ENCODE assay signal across 23 cellular contexts in the genomic region with DNA sequence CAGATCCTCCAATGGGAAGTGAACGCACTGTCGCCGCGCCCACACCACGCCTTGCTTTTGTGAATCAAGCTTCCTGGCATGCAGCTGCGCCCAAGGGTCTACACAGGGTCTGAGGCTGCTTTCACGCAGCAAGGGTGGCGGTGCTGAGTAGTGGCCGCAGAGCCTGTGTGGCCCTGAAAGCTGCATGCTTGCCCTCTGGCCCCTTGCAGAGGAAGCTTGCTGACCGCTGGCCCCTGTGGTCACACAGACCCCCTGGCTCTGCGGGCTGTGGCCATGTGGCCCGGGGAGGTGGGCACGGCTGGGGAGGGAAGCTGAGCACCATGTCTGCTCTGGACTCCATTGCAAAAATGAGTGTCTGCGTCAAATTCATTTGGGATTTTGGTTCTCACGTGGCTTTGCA. TPM values are rescaled to one million over a fixed set of nuclear protein-coding genes. Genes with fewer than 3 reads are reported as not detected.
"Had no signal": no experiment of that assay in that cellular context is flagged by ENCODE, and none has a peak within 500 bp of the region (broad histone marks: within the 10 kb centered on the region; RNA-seq: fewer than 3 reads in every experiment).

No MANE protein-coding gene starts in this region.

- H3K4me1 ChIP-seq: suprapubic skin, thyroid gland had no signal

- H3K27ac ChIP-seq: epithelial cell of prostate, esophagus muscularis mucosa, suprapubic skin, thyroid gland had no signal

- H3K9me3 ChIP-seq: esophagus muscularis mucosa, gastrocnemius medialis, suprapubic skin, thyroid gland had no signal

- H3K4me3 ChIP-seq: esophagus muscularis mucosa, gastrocnemius medialis, smooth muscle cell, suprapubic skin, thyroid gland had no signal

- H3K4me1 Mint-ChIP-seq: immature natural killer cell; stimulated activated effector memory CD8-positive, alpha-beta T cell treated with anti-CD3 and anti-CD28 coated beads, Interleukin-12 subunit alpha, Interleukin-12 subunit beta, amount 100 ng/mL, for 72 hours had no signal

- H3K36me3 Mint-ChIP-seq: immature natural killer cell; naive thymus-derived CD8-positive, alpha-beta T cell; stimulated activated effector memory CD8-positive, alpha-beta T cell treated with anti-CD3 and anti-CD28 coated beads, Interleukin-12 subunit alpha, Interleukin-12 subunit beta, amount 100 ng/mL, for 72 hours; type B pancreatic cell had no signal

- H3K4me2 ChIP-seq: smooth muscle cell had no signal

- H3K27me3 ChIP-seq: gastrocnemius medialis, thyroid gland had no signal

- DNase-seq: cerebellar nuclear complex; effector memory CD8-positive, alpha-beta T cell; immature natural killer cell; left cardiac atrium; mammary epithelial cell; stimulated activated CD4-positive, alpha-beta T cell treated with anti-CD3 and anti-CD28 coated beads, Interleukin-4, amount 100 ng/mL, for 1 hour; stimulated activated CD8-positive, alpha-beta memory T cell treated with anti-CD3 and anti-CD28 coated beads, Interleukin-4, amount 100 ng/mL, for 48 hours; stimulated activated naive CD8-positive, alpha-beta T cell treated with anti-CD3 and anti-CD28 coated beads, Interleukin-15, Interleukin-2, amounts not matched to agents 100 U/mL and 50 U/mL, for 24 hours had no signal

- H3K36me3 ChIP-seq: gastrocnemius medialis, suprapubic skin, thyroid gland had no signal

- ATAC-seq: effector memory CD8-positive, alpha-beta T cell; left cardiac atrium; naive thymus-derived CD8-positive, alpha-beta T cell; stimulated activated effector memory CD8-positive, alpha-beta T cell treated with anti-CD3 and anti-CD28 coated beads, Interleukin-12 subunit alpha, Interleukin-12 subunit beta, amount 100 ng/mL, for 72 hours; stimulated activated naive CD8-positive, alpha-beta T cell treated with anti-CD3 and anti-CD28 coated beads, Interleukin-15, Interleukin-2, amounts not matched to agents 100 U/mL and 50 U/mL, for 24 hours had no signal

- H3K9me3 Mint-ChIP-seq: dendritic cell treated with granulocyte-macrophage colony-stimulating factor and Interleukin-4, amounts not matched to agents 40 ng/mL and 50 ng/mL, for 4 days; effector memory CD8-positive, alpha-beta T cell; immature natural killer cell; naive thymus-derived CD8-positive, alpha-beta T cell; stimulated activated effector memory CD8-positive, alpha-beta T cell treated with anti-CD3 and anti-CD28 coated beads, Interleukin-12 subunit alpha, Interleukin-12 subunit beta, amount 100 ng/mL, for 72 hours; type B pancreatic cell had no signal

- H3K27ac Mint-ChIP-seq: dendritic cell treated with granulocyte-macrophage colony-stimulating factor and Interleukin-4, amounts not matched to agents 40 ng/mL and 50 ng/mL, for 4 days; effector memory CD8-positive, alpha-beta T cell; immature natural killer cell; naive thymus-derived CD8-positive, alpha-beta T cell; stimulated activated effector memory CD8-positive, alpha-beta T cell treated with anti-CD3 and anti-CD28 coated beads, Interleukin-12 subunit alpha, Interleukin-12 subunit beta, amount 100 ng/mL, for 72 hours; type B pancreatic cell had no signal

- H3K4me3 Mint-ChIP-seq: dendritic cell treated with granulocyte-macrophage colony-stimulating factor and Interleukin-4, amounts not matched to agents 40 ng/mL and 50 ng/mL, for 4 days; effector memory CD8-positive, alpha-beta T cell; immature natural killer cell; naive thymus-derived CD8-positive, alpha-beta T cell; stimulated activated effector memory CD8-positive, alpha-beta T cell treated with anti-CD3 and anti-CD28 coated beads, Interleukin-12 subunit alpha, Interleukin-12 subunit beta, amount 100 ng/mL, for 72 hours; type B pancreatic cell had no signal

RNA-seq across cellular contexts. Expression of a gene that starts 8.8 kb away (rescaled TPM):
- total RNA-seq: fibroblast of villous mesenchyme; mesenteric fat pad; naive thymus-derived CD8-positive, alpha-beta T cell; omental fat pad; smooth muscle cell had no signal

RNA-seq across cellular contexts. Expression of a gene that starts 30.1 kb away (rescaled TPM):
- total RNA-seq: fibroblast of villous mesenchyme; mammary epithelial cell; mesenteric fat pad; mononuclear cell; naive thymus-derived CD8-positive, alpha-beta T cell; omental fat pad; pulmonary artery endothelial cell; suprapubic skin had no signal
